In the genomic region with DNA sequence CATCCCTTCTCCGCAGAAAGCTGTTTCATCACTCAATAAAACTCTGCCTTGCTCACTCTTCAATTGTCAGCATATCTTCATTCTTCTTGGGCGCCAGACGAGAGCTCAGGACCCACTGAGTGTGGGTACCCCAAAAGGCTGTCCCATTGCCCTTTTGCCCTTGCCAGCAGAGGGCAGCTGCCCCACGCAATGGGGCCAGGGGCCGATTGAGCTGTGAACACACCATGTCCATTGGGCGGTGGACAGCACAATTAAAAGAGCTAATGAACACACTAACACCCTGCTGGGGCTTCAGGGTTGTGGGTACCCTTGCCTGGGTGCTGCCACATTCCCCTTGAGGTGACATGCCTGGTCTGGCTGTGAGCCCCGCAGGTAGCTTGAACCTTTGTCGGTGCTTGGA, we compare ENCODE assay signal across 30 cellular contexts.
"Had no signal": no experiment of that assay in that cellular context is flagged by ENCODE, and none has a peak within 500 bp of the region (broad histone marks: within the 10 kb centered on the region; RNA-seq: fewer than 3 reads in every experiment).

No MANE protein-coding gene starts in this region.

- H3K4me1 Mint-ChIP-seq: activated CD4-positive, alpha-beta T cell treated with anti-CD3 and anti-CD28 coated beads for 36 hours; activated CD4-positive, alpha-beta T cell treated with anti-CD3 and anti-CD28 coated beads, Interleukin-2, amount 10 ng/mL, durations not matched to agents 24 days and 14 days; activated CD8-positive, alpha-beta memory T cell treated with anti-CD3 and anti-CD28 coated beads, Interleukin-2, amount 10 ng/mL, durations not matched to agents 7 days and 5 days had no signal

- H3K36me3 Mint-ChIP-seq: activated CD4-positive, alpha-beta memory T cell treated with anti-CD3 and anti-CD28 coated beads for 36 hours; activated CD8-positive, alpha-beta memory T cell treated with anti-CD3 and anti-CD28 coated beads, Interleukin-2, amount 10 ng/mL, durations not matched to agents 7 days and 5 days; activated naive CD8-positive, alpha-beta T cell had no signal

- H3K36me3 ChIP-seq: adrenal gland, esophagus muscularis mucosa, gastrocnemius medialis had no signal

- H3K4me3 ChIP-seq: adrenal gland, body of pancreas, esophagus muscularis mucosa, gastrocnemius medialis had no signal

- H3K9me3 ChIP-seq: adrenal gland, body of pancreas, esophagus muscularis mucosa, gastrocnemius medialis had no signal

- H3K27me3 ChIP-seq: adrenal gland, body of pancreas, esophagus muscularis mucosa, foreskin keratinocyte, gastrocnemius medialis had no signal

- H3K4me3 Mint-ChIP-seq: activated CD4-positive, alpha-beta memory T cell treated with anti-CD3 and anti-CD28 coated beads for 36 hours; activated CD4-positive, alpha-beta T cell treated with anti-CD3 and anti-CD28 coated beads for 36 hours; activated CD4-positive, alpha-beta T cell treated with anti-CD3 and anti-CD28 coated beads, Interleukin-2, amount 10 ng/mL, durations not matched to agents 24 days and 14 days; activated CD8-positive, alpha-beta memory T cell treated with anti-CD3 and anti-CD28 coated beads, Interleukin-2, amount 10 ng/mL, durations not matched to agents 7 days and 5 days; activated CD8-positive, alpha-beta T cell treated with anti-CD3 and anti-CD28 coated beads, Interleukin-2, amount 10 ng/mL, durations not matched to agents 7 days and 5 days; activated naive CD8-positive, alpha-beta T cell; activated T-cell treated with anti-CD3 and anti-CD28 coated beads, Interleukin-2, amount 50 U/mL, for 24 hours; activated T-cell treated with anti-CD3 and anti-CD28 coated beads, Interleukin-2, amount 50 U/mL, for 72 hours; effector memory CD8-positive, alpha-beta T cell had no signal

- H3K27ac Mint-ChIP-seq: activated CD4-positive, alpha-beta memory T cell treated with anti-CD3 and anti-CD28 coated beads for 36 hours; activated CD4-positive, alpha-beta T cell treated with anti-CD3 and anti-CD28 coated beads for 36 hours; activated CD4-positive, alpha-beta T cell treated with anti-CD3 and anti-CD28 coated beads, Interleukin-2, amount 10 ng/mL, durations not matched to agents 24 days and 14 days; activated CD8-positive, alpha-beta memory T cell treated with anti-CD3 and anti-CD28 coated beads, Interleukin-2, amount 10 ng/mL, durations not matched to agents 7 days and 5 days; activated CD8-positive, alpha-beta T cell treated with anti-CD3 and anti-CD28 coated beads, Interleukin-2, amount 10 ng/mL, durations not matched to agents 7 days and 5 days; activated naive CD8-positive, alpha-beta T cell; activated T-cell treated with anti-CD3 and anti-CD28 coated beads, Interleukin-2, amount 50 U/mL, for 24 hours; activated T-cell treated with anti-CD3 and anti-CD28 coated beads, Interleukin-2, amount 50 U/mL, for 72 hours; effector memory CD8-positive, alpha-beta T cell had no signal

- ATAC-seq: activated CD4-positive, alpha-beta T cell treated with anti-CD3 and anti-CD28 coated beads for 36 hours; activated CD8-positive, alpha-beta memory T cell treated with anti-CD3 and anti-CD28 coated beads, Interleukin-2, amount 10 ng/mL, durations not matched to agents 7 days and 5 days; activated CD8-positive, alpha-beta T cell treated with anti-CD3 and anti-CD28 coated beads, Interleukin-2, amount 10 ng/mL, durations not matched to agents 7 days and 5 days; activated T-cell treated with anti-CD3 and anti-CD28 coated beads, Interleukin-2, amount 50 U/mL, for 72 hours; body of pancreas; effector memory CD8-positive, alpha-beta T cell; foreskin keratinocyte; gastrocnemius medialis had no signal

- H3K4me1 ChIP-seq: adrenal gland, body of pancreas, esophagus muscularis mucosa, foreskin keratinocyte, gastrocnemius medialis had no signal

- H3K27me3 Mint-ChIP-seq: activated CD4-positive, alpha-beta memory T cell treated with anti-CD3 and anti-CD28 coated beads for 36 hours; activated CD4-positive, alpha-beta T cell treated with anti-CD3 and anti-CD28 coated beads for 36 hours; activated CD4-positive, alpha-beta T cell treated with anti-CD3 and anti-CD28 coated beads, Interleukin-2, amount 10 ng/mL, durations not matched to agents 24 days and 14 days; activated CD8-positive, alpha-beta memory T cell treated with anti-CD3 and anti-CD28 coated beads, Interleukin-2, amount 10 ng/mL, durations not matched to agents 7 days and 5 days; activated naive CD8-positive, alpha-beta T cell; activated T-cell treated with anti-CD3 and anti-CD28 coated beads, Interleukin-2, amount 50 U/mL, for 24 hours; effector memory CD8-positive, alpha-beta T cell had no signal

- H3K27ac ChIP-seq: adrenal gland, body of pancreas, esophagus muscularis mucosa, foreskin keratinocyte, gastrocnemius medialis had no signal

- DNase-seq: activated CD4-positive, alpha-beta memory T cell treated with anti-CD3 and anti-CD28 coated beads for 36 hours; activated CD4-positive, alpha-beta T cell treated with anti-CD3 and anti-CD28 coated beads for 36 hours; activated CD4-positive, alpha-beta T cell treated with anti-CD3 and anti-CD28 coated beads, Interleukin-2, amount 10 ng/mL, durations not matched to agents 24 days and 14 days; activated CD4-positive, CD25-positive, alpha-beta regulatory T cell; activated CD4-positive, CD25-positive, alpha-beta regulatory T cell treated with anti-CD3 and anti-CD28 coated beads, Interleukin-2, amount 50 U/mL, for 72 hours; activated CD8-positive, alpha-beta memory T cell treated with anti-CD3 and anti-CD28 coated beads, Interleukin-2, amount 10 ng/mL, durations not matched to agents 7 days and 5 days; activated CD8-positive, alpha-beta memory T cell treated with anti-CD3 and anti-CD28 coated beads, Interleukin-2, amount 50 U/mL, for 4 hours; activated CD8-positive, alpha-beta T cell treated with anti-CD3 and anti-CD28 coated beads, Interleukin-2, amount 10 ng/mL, durations not matched to agents 7 days and 5 days; activated gamma-delta T cell; activated naive CD4-positive, alpha-beta T cell treated with anti-CD3 and anti-CD28 coated beads, Interleukin-2, amount 50 U/mL, for 16 hours; activated naive CD4-positive, alpha-beta T cell treated with Interleukin-2 at 50 U/mL for 16 hours; activated T-cell treated with anti-CD3 and anti-CD28 coated beads for 4 hours; activated T-cell treated with anti-CD3 and anti-CD28 coated beads, Interleukin-2, amount 50 U/mL, for 24 hours; activated T-cell treated with anti-CD3 and anti-CD28 coated beads, Interleukin-2, amount 50 U/mL, for 72 hours; adrenal gland; amygdala; aorta; body of pancreas; caudate nucleus; cortex of kidney; dermis blood vessel endothelial cell; effector CD4-positive, alpha-beta T cell; effector memory CD8-positive, alpha-beta T cell; erythroblast; foreskin keratinocyte; gastrocnemius medialis; glutamatergic neuron; T-helper 2 cell had no signal
